7 cellular contexts compared by ENCODE assay signal in genomic region chr19:51703655-51704515, GRCh38. TPM values are rescaled to one million over a fixed set of nuclear protein-coding genes. Genes with fewer than 3 reads are reported as not detected.
DNase-seq lines count a peak whose midpoint lies in the region; ATAC-seq and TF ChIP-seq lines count a peak whose summit lies in the region.

No MANE protein-coding gene starts in this region.

- ATAC-seq in GM18502 (IDR thresholded peaks at IDR 0.05; ENCODE audit: poor library complexity, unreplicated experiment) (peak; percentile 92), HG02970 (IDR thresholded peaks at IDR 0.05; ENCODE audit: low FRiP score, unreplicated experiment) (peak; percentile 87)

- H3K27me3 ChIP-seq in layer of hippocampus (ENCODE audit: control insufficient read depth, insufficient read depth, low read length): no peaks in the 10 kb centered on the region

- H3K27ac Mint-ChIP-seq in chondrocyte (ENCODE audit: unreplicated experiment): peak overlapping the region; percentile 90

- H3K27ac ChIP-seq in layer of hippocampus (ENCODE audit: low read depth, low read length): peak overlapping the region; percentile 94

- H3K4me1 Mint-ChIP-seq in chondrocyte (ENCODE audit: low read depth): peaks cover 66% of the 10 kb centered on the region

- H3K36me3 Mint-ChIP-seq in chondrocyte (ENCODE audit: low read depth): peaks cover 54% of the 10 kb centered on the region

- no peaks in the 10 kb centered on the region for H3K27me3 Mint-ChIP-seq in chondrocyte (ENCODE audit: low read depth)

- DNase-seq in NCI-H226 (peak; percentile 91), chondrocyte (ENCODE audit: low spot score) (peak; percentile 98)
- DNase-seq in activated CD4-positive, alpha-beta T cell treated with anti-CD3 and anti-CD28 coated beads for 24 hours (ENCODE audit: low read depth in 2 of 2): peak; percentile 97
- peak; percentile 90 to 97 for DNase-seq in stimulated activated CD4-positive, alpha-beta T cell treated with anti-CD3 and anti-CD28 coated beads, Interleukin-1b, Interleukin-23, amount 100 ng/mL, for 1 hour (ENCODE audit: low read depth in 2 of 2)

- no peaks in the 10 kb centered on the region for H3K9me3 Mint-ChIP-seq in chondrocyte (ENCODE audit: low read depth)

- TF ChIP-seq CTCF in chondrocyte (IDR thresholded peaks at IDR 0.05): peak; percentile 79

- H3K4me3 Mint-ChIP-seq in chondrocyte (ENCODE audit: unreplicated experiment): peak overlapping the region; percentile 69

RNA-seq across cellular contexts. Expression of gene SPACA6, which starts 10.8 kb away (rescaled TPM):
- 20.4 to 39.5 TPM (median 24.3 TPM) in 3 replicates for total RNA-seq in chondrocyte

RNA-seq across cellular contexts. Expression of gene HAS1, which starts 19.9 kb away (rescaled TPM):
- total RNA-seq in chondrocyte: not detected in 3 replicates

RNA-seq across cellular contexts. Expression of gene FPR1, which starts 47.8 kb away (rescaled TPM):
- total RNA-seq in chondrocyte: not detected in 3 replicates

RNA-seq across cellular contexts. Expression of gene FPR2, which starts 57.1 kb away (rescaled TPM):
- not detected in 3 replicates for total RNA-seq in chondrocyte

RNA-seq across cellular contexts. Expression of gene SIGLEC14, which starts 57.3 kb away (rescaled TPM):
- total RNA-seq in chondrocyte: not detected in 3 replicates

Comparison
In these comparisons a context has a peak if more than half of its experiments do, and no peak if none do; other contexts are left out.
1. Peak in every context shown above with its lines: DNase-seq, ATAC-seq and H3K27ac ChIP-seq.